Comparison of ENCODE assay signal across 10 cellular contexts in the genomic region with DNA sequence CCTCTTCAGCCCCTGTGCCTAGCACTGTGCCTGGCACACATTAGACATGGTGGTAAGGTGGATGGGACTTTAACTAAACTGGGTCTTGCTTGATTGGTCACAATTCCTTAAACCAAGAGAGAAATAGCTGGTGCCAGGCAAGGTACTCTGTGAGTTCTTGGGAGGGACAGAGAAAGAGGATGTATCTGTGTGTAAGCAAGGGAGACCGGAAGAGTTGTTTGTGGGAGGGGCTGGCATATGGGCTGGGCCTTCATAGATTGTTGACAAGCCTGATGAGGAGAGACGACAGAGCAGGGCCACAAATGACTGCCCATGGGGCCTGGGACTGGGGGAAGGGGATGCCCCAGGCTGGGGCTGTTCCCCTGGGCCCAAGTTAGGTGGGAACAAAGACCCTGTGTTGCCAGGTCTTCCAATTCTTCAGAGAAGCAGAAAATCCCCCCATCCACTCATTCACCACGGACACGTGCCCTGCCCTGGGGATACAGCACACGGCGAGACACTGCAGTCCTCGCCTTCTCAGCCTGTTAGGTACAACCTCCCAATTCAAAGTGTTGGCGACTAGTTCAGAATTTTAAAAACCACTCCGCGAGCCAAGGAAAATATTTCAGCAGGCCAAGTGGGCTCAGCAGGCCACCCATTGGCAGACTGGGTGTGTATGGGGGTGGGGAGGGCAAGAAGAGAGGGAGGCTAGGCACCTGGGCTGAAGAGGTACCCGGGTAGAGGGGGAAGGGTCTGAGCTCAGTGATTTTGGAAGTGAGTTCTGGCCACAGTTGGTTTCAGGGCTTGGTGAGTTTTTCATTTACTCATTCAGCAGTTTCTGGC. TPM values are rescaled to one million over a fixed set of nuclear protein-coding genes. Genes with fewer than 3 reads are reported as not detected.
DNase-seq lines count a peak whose midpoint lies in the region; ATAC-seq lines count a peak whose summit lies in the region.
"Had no signal": no experiment of that assay in that cellular context is flagged by ENCODE, and none has a peak within 500 bp of the region (broad histone marks: within the 10 kb centered on the region; RNA-seq: fewer than 3 reads in every experiment).

No MANE protein-coding gene starts in this region.

- peak overlapping the region; percentile 83 for H3K9ac ChIP-seq in HUES6 (ENCODE audit: low read length)
- H3K9ac ChIP-seq: parathyroid adenoma had no signal

- H3K36me3 Mint-ChIP-seq in activated T-helper 17 cell treated with anti-CD3 and anti-CD28 coated beads, Interleukin-2, amount 50 U/mL, for 72 hours (ENCODE audit: low read depth): no peaks in the 10 kb centered on the region

- intact Hi-C loops in sciatic nerve (cut with DNase I): no loop called here

- peaks cover 5% of the 10 kb centered on the region for H3K4me1 Mint-ChIP-seq in activated T-helper 17 cell treated with anti-CD3 and anti-CD28 coated beads, Interleukin-2, amount 50 U/mL, for 72 hours

- H3K27me3 ChIP-seq in HUES6 (ENCODE audit: control insufficient read depth, insufficient read depth, low read length) (no peaks in the 10 kb centered on the region), SJCRH30 (no peaks in the 10 kb centered on the region)

- peaks cover 8% of the 10 kb centered on the region for H3K9me3 ChIP-seq in HUES6 (ENCODE audit: control insufficient read depth, insufficient read depth, low read depth, low read length)
- H3K9me3 ChIP-seq in SJCRH30 (replicated peaks): no peaks in the 10 kb centered on the region

- H3K36me3 ChIP-seq in HUES6 (ENCODE audit: control insufficient read depth, insufficient read depth, low read length) (peaks cover 2% of the 10 kb centered on the region; the same call in 1 of the 2 replicates), SJCRH30 (no peaks in the 10 kb centered on the region)

- no peak for DNase-seq in sciatic nerve (ENCODE audit: low spot score)
- no peak for DNase-seq in SJCRH30
- no peak for DNase-seq in NCI-H2227 (lab: John Stamatoyannopoulos, UW; ENCODE audit: unreplicated experiment)
- DNase-seq in glomerular visceral epithelial cell (ENCODE audit: extremely low spot score): no peak

- no peak overlapping the region for H3K27ac Mint-ChIP-seq in activated T-helper 17 cell treated with anti-CD3 and anti-CD28 coated beads, Interleukin-2, amount 50 U/mL, for 72 hours

- H3K4me3 Mint-ChIP-seq in activated T-helper 17 cell treated with anti-CD3 and anti-CD28 coated beads, Interleukin-2, amount 50 U/mL, for 72 hours: no peak overlapping the region

- ATAC-seq in GM19455 (IDR thresholded peaks at IDR 0.05; ENCODE audit: unreplicated experiment): peak; percentile 85
- ATAC-seq in activated T-helper 17 cell treated with anti-CD3 and anti-CD28 coated beads, Interleukin-2, amount 50 U/mL, for 72 hours (replicated peaks): peak; percentile 60
- peak; percentile 29 for ATAC-seq in sciatic nerve

- H3K4me3 ChIP-seq in HUES6 (ENCODE audit: low read depth, low read length): no peak overlapping the region
- H3K4me3 ChIP-seq in SJCRH30: no peak overlapping the region

- peaks cover 42% of the 10 kb centered on the region for H3K4me1 ChIP-seq in HUES6 (ENCODE audit: control insufficient read depth, insufficient read depth, low read length)
- no peaks in the 10 kb centered on the region for H3K4me1 ChIP-seq in SJCRH30
- H3K4me1 ChIP-seq: parathyroid adenoma had no signal

- peaks cover 7% of the 10 kb centered on the region for H3K27me3 Mint-ChIP-seq in activated T-helper 17 cell treated with anti-CD3 and anti-CD28 coated beads, Interleukin-2, amount 50 U/mL, for 72 hours

- H3K27ac ChIP-seq in HUES6 (ENCODE audit: low read depth, low read length) (peak overlapping the region; percentile 82; the same call in 1 of the 2 replicates), SJCRH30 (no peak overlapping the region)
- H3K27ac ChIP-seq: parathyroid adenoma had no signal

- H3K9me3 Mint-ChIP-seq in activated T-helper 17 cell treated with anti-CD3 and anti-CD28 coated beads, Interleukin-2, amount 50 U/mL, for 72 hours: no peaks in the 10 kb centered on the region

RNA-seq across cellular contexts. Expression of gene CYP46A1, which starts 11.4 kb away (rescaled TPM):
- under 1 TPM; 0.04 to 0.16 TPM for total RNA-seq in activated T-helper 17 cell treated with anti-CD3 and anti-CD28 coated beads, Interleukin-2, amount 50 U/mL, for 72 hours
- 2.5 TPM for total RNA-seq in sciatic nerve
- total RNA-seq in SJCRH30 (2014; rRNA removed; shearing (Covaris generic)): 0.08 and 0.10 TPM in 2 replicates
- total RNA-seq: HT1080; T-helper 1 cell treated with Interleukin-12 subunit alpha and Interleukin-12 subunit beta and Interleukin-4 antibody, amounts not matched to agents 30 ng/mL and 1 ng/mL, for 36 hours had no signal

RNA-seq across cellular contexts. Expression of gene HHIPL1, which starts 27.8 kb away (rescaled TPM):
- under 1 TPM in 1 of 2 donors, not detected in 1; 0.19 TPM for total RNA-seq in activated T-helper 17 cell treated with anti-CD3 and anti-CD28 coated beads, Interleukin-2, amount 50 U/mL, for 72 hours
- 4.2 TPM for total RNA-seq in sciatic nerve
- total RNA-seq in SJCRH30 (2014; rRNA removed; shearing (Covaris generic)): not detected in 2 replicates
- total RNA-seq: HT1080 had no signal

Comparison
In these comparisons a context has a peak if more than half of its experiments do, and no peak if none do; other contexts are left out.
1. ATAC-seq: peak in every context shown above with its lines; median percentile 85 in GM19455; 60 in activated T-helper 17 cell treated with anti-CD3 and anti-CD28 coated beads, Interleukin-2, amount 50 U/mL, for 72 hours; 29 in sciatic nerve.